ENCODE assay signal across 19 cellular contexts in the genomic region with DNA sequence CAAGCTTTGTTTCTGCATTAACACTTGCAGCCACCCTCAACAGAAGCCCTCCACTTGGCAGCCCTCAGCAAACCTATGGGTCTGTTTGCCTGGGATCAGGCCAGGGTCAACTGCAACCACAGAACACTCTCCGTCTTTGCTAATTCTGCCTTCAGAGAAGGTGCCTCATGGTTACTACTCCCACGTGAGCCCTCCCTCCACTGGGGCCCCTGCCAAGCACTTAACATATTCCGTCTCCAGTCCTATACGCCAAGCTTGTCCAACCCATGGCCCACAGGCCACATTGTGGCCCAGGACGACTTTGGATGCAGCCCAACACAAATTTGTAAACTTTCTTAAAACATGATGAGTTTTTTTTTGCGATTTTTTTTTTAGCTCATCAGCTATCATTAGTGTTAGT.
"Had no signal": no experiment of that assay in that cellular context is flagged by ENCODE, and none has a peak within 500 bp of the region (broad histone marks: within the 10 kb centered on the region; RNA-seq: fewer than 3 reads in every experiment).

No MANE protein-coding gene starts in this region.

- H3K9me3 Mint-ChIP-seq: natural killer cell, type B pancreatic cell had no signal

- H3K27me3 ChIP-seq: colonic mucosa, foreskin keratinocyte, pancreas, suprapubic skin, thyroid gland, uterus had no signal

- H3K36me3 ChIP-seq: colonic mucosa, pancreas, prostate gland, suprapubic skin, thyroid gland, uterus had no signal

- H3K27ac Mint-ChIP-seq: natural killer cell, type B pancreatic cell had no signal

- H3K36me3 Mint-ChIP-seq: natural killer cell had no signal

- H3K4me1 Mint-ChIP-seq: natural killer cell had no signal

- H3K9me3 ChIP-seq: colonic mucosa, mucosa of descending colon, pancreas, prostate gland, suprapubic skin, thyroid gland, uterus had no signal

- H3K4me3 ChIP-seq: colonic mucosa, mucosa of descending colon, pancreas, prostate gland, skin epidermis, suprapubic skin, thyroid gland, uterus had no signal

- H3K4me1 ChIP-seq: colonic mucosa, foreskin keratinocyte, prostate gland had no signal

- DNase-seq: cerebellar nuclear complex; colonic mucosa; dermis blood vessel endothelial cell; erythroblast; kidney; left cardiac atrium; mucosa of descending colon; natural killer cell; pancreas; stimulated activated CD4-positive, alpha-beta T cell treated with anti-CD3 and anti-CD28 coated beads, Interleukin-12 subunit alpha, Interleukin-12 subunit beta, amount 100 ng/mL, for 4 hours; stimulated activated naive CD4-positive, alpha-beta T cell treated with Interleukin-2 at 50 U/mL for 16 hours; thyroid gland had no signal

- FAIRE-seq: endothelial cell of umbilical vein, kidney, pancreas had no signal

- H3K27ac ChIP-seq: colonic mucosa, foreskin keratinocyte, pancreas, prostate gland, suprapubic skin, thyroid gland had no signal

- H3K4me3 Mint-ChIP-seq: natural killer cell, type B pancreatic cell had no signal
